Comparison of ENCODE assay signal across 1 cellular context in the genomic region with DNA sequence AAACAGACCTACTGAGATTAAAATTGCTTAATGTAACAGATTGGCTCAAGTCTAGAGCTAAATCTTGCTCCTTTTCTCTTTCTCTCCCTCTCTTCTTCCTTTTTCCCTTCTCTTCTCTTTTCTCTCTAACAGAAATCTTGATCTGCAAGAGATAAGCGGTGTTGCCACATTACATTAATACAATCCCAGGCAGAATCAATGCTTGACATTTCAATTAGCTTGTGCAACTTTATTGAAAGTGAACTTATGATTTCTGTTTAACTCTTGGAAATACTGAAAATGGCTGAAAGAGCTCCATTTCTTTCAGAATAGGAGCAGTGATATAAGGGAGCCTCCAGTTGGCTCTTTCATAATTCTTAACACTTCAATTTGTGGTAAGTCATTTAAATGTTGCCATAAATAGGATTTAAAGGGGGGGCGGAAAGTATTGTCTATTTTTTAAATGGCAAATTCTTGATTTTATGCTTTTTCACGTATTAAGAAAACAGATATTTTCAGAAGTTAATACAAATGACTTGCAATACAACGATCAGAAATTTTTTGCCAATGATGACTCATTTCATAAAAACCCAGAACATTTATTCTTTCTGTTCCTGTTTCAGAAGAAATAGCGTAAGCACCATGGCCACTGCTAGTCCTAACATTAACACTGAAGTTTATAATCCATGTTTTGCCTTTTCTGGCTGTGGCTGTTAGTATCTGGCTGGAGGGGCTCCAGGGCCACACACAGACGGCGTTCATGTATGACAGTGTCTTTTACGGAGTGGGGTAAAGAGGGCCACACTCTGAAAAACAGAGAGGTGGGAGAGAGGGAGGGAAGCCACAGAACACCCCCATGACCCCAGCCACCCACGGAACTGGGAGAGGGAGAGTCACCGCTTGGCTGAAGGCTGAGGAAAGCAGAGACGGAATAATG.
TF ChIP-seq lines count a peak whose summit lies in the region.

No MANE protein-coding gene starts in this region.

TF ChIP-seq in HCT116, 20 proteins besides CTCF, POLR2A, EP300 and RAD21:
- TF ChIP-seq, protein P1, sequence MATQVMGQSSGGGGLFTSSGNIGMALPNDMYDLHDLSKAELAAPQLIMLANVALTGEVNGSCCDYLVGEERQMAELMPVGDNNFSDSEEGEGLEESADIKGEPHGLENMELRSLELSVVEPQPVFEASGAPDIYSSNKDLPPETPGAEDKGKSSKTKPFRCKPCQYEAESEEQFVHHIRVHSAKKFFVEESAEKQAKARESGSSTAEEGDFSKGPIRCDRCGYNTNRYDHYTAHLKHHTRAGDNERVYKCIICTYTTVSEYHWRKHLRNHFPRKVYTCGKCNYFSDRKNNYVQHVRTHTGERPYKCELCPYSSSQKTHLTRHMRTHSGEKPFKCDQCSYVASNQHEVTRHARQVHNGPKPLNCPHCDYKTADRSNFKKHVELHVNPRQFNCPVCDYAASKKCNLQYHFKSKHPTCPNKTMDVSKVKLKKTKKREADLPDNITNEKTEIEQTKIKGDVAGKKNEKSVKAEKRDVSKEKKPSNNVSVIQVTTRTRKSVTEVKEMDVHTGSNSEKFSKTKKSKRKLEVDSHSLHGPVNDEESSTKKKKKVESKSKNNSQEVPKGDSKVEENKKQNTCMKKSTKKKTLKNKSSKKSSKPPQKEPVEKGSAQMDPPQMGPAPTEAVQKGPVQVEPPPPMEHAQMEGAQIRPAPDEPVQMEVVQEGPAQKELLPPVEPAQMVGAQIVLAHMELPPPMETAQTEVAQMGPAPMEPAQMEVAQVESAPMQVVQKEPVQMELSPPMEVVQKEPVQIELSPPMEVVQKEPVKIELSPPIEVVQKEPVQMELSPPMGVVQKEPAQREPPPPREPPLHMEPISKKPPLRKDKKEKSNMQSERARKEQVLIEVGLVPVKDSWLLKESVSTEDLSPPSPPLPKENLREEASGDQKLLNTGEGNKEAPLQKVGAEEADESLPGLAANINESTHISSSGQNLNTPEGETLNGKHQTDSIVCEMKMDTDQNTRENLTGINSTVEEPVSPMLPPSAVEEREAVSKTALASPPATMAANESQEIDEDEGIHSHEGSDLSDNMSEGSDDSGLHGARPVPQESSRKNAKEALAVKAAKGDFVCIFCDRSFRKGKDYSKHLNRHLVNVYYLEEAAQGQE (IDR thresholded peaks at IDR 0.05; ENCODE audit: low read depth), result no peak
- no peak for TF ChIP-seq POLR2AphosphoS5 (IDR thresholded peaks at IDR 0.05; ENCODE audit: low read depth, low read length)
- no peak for TF ChIP-seq TCF7L2 (IDR thresholded peaks at IDR 0.05; ENCODE audit: borderline replicate concordance, extremely low read depth, insufficient read depth, insufficient read length)
- TF ChIP-seq EZH2phosphoT487 (IDR thresholded peaks at IDR 0.05; ENCODE audit: borderline replicate concordance), result no peak
- TF ChIP-seq, protein P2, sequence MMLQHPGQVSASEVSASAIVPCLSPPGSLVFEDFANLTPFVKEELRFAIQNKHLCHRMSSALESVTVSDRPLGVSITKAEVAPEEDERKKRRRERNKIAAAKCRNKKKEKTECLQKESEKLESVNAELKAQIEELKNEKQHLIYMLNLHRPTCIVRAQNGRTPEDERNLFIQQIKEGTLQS (IDR thresholded peaks at IDR 0.05), result no peak
